1 cellular context compared by ENCODE assay signal in genomic region chr17:75087182-75087557, GRCh38.
TF ChIP-seq lines count a peak whose summit lies in the region.

No MANE protein-coding gene starts in this region.

TF ChIP-seq in K562, 482 proteins besides CTCF, POLR2A, EP300 and RAD21 (continues in another document):
- TF ChIP-seq MECOM (CRISPR knock-in tag; IDR thresholded peaks at IDR 0.05) = no peak
- peak; percentile 49; the same call in 1 of the 2 replicates for TF ChIP-seq ETV5 (CRISPR knock-in tag; IDR thresholded peaks at IDR 0.05; ENCODE audit: low read depth)
- peak; percentile 59; the same call in 1 of the 2 replicates for TF ChIP-seq SUPT5H (IDR thresholded peaks at IDR 0.05)
- TF ChIP-seq, protein P1, sequence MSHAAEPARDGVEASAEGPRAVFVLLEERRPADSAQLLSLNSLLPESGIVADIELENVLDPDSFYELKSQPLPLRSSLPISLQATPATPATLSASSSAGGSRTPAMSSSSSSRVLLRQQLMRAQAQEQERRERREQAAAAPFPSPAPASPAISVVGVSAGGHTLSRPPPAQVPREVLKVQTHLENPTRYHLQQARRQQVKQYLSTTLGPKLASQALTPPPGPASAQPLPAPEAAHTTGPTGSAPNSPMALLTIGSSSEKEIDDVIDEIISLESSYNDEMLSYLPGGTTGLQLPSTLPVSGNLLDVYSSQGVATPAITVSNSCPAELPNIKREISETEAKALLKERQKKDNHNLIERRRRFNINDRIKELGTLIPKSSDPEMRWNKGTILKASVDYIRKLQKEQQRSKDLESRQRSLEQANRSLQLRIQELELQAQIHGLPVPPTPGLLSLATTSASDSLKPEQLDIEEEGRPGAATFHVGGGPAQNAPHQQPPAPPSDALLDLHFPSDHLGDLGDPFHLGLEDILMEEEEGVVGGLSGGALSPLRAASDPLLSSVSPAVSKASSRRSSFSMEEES (CRISPR knock-in tag; IDR thresholded peaks at IDR 0.05) = peak; percentile 15; the same call in 1 of the 2 replicates
- TF ChIP-seq, protein P2, sequence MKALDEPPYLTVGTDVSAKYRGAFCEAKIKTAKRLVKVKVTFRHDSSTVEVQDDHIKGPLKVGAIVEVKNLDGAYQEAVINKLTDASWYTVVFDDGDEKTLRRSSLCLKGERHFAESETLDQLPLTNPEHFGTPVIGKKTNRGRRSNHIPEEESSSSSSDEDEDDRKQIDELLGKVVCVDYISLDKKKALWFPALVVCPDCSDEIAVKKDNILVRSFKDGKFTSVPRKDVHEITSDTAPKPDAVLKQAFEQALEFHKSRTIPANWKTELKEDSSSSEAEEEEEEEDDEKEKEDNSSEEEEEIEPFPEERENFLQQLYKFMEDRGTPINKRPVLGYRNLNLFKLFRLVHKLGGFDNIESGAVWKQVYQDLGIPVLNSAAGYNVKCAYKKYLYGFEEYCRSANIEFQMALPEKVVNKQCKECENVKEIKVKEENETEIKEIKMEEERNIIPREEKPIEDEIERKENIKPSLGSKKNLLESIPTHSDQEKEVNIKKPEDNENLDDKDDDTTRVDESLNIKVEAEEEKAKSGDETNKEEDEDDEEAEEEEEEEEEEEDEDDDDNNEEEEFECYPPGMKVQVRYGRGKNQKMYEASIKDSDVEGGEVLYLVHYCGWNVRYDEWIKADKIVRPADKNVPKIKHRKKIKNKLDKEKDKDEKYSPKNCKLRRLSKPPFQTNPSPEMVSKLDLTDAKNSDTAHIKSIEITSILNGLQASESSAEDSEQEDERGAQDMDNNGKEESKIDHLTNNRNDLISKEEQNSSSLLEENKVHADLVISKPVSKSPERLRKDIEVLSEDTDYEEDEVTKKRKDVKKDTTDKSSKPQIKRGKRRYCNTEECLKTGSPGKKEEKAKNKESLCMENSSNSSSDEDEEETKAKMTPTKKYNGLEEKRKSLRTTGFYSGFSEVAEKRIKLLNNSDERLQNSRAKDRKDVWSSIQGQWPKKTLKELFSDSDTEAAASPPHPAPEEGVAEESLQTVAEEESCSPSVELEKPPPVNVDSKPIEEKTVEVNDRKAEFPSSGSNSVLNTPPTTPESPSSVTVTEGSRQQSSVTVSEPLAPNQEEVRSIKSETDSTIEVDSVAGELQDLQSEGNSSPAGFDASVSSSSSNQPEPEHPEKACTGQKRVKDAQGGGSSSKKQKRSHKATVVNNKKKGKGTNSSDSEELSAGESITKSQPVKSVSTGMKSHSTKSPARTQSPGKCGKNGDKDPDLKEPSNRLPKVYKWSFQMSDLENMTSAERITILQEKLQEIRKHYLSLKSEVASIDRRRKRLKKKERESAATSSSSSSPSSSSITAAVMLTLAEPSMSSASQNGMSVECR (CRISPR knock-in tag; IDR thresholded peaks at IDR 0.05) = no peak
- TF ChIP-seq ZNF253 (CRISPR knock-in tag; conservative IDR thresholded peaks at IDR 0.05) = no peak
- TF ChIP-seq CBFB (CRISPR knock-in tag; IDR thresholded peaks at IDR 0.05) = 0 out of 2 replicates have a peak, but pooled peaks have one; percentile 44
- TF ChIP-seq CTCFL (IDR thresholded peaks at IDR 0.05; ENCODE audit: borderline replicate concordance, insufficient read depth, low read depth, low read length, poor library complexity, severe bottlenecking) = no peak
- TF ChIP-seq THAP7 (CRISPR knock-in tag; IDR thresholded peaks at IDR 0.05) = 0 out of 2 replicates have a peak, but pooled peaks have one; percentile 42
- TF ChIP-seq BCOR (IDR thresholded peaks at IDR 0.05) = peak; percentile 38; the same call in 1 of the 2 replicates
- 0 out of 2 replicates have a peak, but pooled peaks have one; percentile 24 for TF ChIP-seq ERF (CRISPR knock-in tag; IDR thresholded peaks at IDR 0.05)
- TF ChIP-seq ZNF707 (CRISPR knock-in tag; conservative IDR thresholded peaks at IDR 0.05) = no peak
- TF ChIP-seq ZBTB2 (IDR thresholded peaks at IDR 0.05) = 0 out of 2 replicates have a peak, but pooled peaks have one; percentile 25
- no peak for TF ChIP-seq GATA2 (CRISPR knock-in tag; IDR thresholded peaks at IDR 0.05)
- TF ChIP-seq, protein P3, sequence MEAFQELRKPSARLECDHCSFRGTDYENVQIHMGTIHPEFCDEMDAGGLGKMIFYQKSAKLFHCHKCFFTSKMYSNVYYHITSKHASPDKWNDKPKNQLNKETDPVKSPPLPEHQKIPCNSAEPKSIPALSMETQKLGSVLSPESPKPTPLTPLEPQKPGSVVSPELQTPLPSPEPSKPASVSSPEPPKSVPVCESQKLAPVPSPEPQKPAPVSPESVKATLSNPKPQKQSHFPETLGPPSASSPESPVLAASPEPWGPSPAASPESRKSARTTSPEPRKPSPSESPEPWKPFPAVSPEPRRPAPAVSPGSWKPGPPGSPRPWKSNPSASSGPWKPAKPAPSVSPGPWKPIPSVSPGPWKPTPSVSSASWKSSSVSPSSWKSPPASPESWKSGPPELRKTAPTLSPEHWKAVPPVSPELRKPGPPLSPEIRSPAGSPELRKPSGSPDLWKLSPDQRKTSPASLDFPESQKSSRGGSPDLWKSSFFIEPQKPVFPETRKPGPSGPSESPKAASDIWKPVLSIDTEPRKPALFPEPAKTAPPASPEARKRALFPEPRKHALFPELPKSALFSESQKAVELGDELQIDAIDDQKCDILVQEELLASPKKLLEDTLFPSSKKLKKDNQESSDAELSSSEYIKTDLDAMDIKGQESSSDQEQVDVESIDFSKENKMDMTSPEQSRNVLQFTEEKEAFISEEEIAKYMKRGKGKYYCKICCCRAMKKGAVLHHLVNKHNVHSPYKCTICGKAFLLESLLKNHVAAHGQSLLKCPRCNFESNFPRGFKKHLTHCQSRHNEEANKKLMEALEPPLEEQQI (IDR thresholded peaks at IDR 0.05) = no peak
- TF ChIP-seq ZNF121 (CRISPR knock-in tag; conservative IDR thresholded peaks at IDR 0.05) = peak; percentile 49
- TF ChIP-seq GATAD2B (IDR thresholded peaks at IDR 0.05; ENCODE audit: borderline replicate concordance) = no peak
- TF ChIP-seq ZBTB40 (IDR thresholded peaks at IDR 0.05) = peak; percentile 54; the same call in 1 of the 2 replicates
- TF ChIP-seq ZBTB40 (CRISPR knock-in tag; IDR thresholded peaks at IDR 0.05) = no peak
- 0 out of 2 replicates have a peak, but pooled peaks have one; percentile 15 for TF ChIP-seq SMARCA5 (IDR thresholded peaks at IDR 0.05)
- TF ChIP-seq, protein P4, sequence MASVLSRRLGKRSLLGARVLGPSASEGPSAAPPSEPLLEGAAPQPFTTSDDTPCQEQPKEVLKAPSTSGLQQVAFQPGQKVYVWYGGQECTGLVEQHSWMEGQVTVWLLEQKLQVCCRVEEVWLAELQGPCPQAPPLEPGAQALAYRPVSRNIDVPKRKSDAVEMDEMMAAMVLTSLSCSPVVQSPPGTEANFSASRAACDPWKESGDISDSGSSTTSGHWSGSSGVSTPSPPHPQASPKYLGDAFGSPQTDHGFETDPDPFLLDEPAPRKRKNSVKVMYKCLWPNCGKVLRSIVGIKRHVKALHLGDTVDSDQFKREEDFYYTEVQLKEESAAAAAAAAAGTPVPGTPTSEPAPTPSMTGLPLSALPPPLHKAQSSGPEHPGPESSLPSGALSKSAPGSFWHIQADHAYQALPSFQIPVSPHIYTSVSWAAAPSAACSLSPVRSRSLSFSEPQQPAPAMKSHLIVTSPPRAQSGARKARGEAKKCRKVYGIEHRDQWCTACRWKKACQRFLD (CRISPR knock-in tag; IDR thresholded peaks at IDR 0.05) = peak; percentile 82
- TF ChIP-seq IRF9 (tag; IDR thresholded peaks at IDR 0.05) = no peak
- TF ChIP-seq ZFP91 (CRISPR knock-in tag; IDR thresholded peaks at IDR 0.05) = peak; percentile 14; the same call in 1 of the 2 replicates
